ENCODE assay signal across 8 cellular contexts in genomic region chr15:90001062-90001682, GRCh38. TPM values are rescaled to one million over a fixed set of nuclear protein-coding genes. Genes with fewer than 3 reads are reported as not detected.
A peak's percentile ranks its signal among the peaks of the same experiment; 100 is the strongest.
DNase-seq lines count a peak whose midpoint lies in the region; ATAC-seq and TF ChIP-seq lines count a peak whose summit lies in the region.

ZNF710 (plus strand) TSS chr15:90001324; CDS start chr15:90067138, 65,814 bp downstream.

- CTCF ChIA-PET in AG04449 (lab: Yijun Ruan, JAX) = no interaction called here
- CTCF ChIA-PET in T-cell (lab: Charles Lee) = no interaction called here

- H3K4me1 Mint-ChIP-seq in T-cell = peaks cover 44 to 49% (median 47%) of the 10 kb centered on the region in 3 donors

- peak; percentile 48 to 60 (median 52) for ATAC-seq in T-cell (replicated peaks in 1 of 4)

- H3K4me3 ChIP-seq in AG04449 (ENCODE audit: low read depth, low read length) (peak within 1 kb of the TSS; percentile 64), GM12875 (ENCODE audit: low read depth, low read length) (peak within 1 kb of the TSS; percentile 77), skeletal muscle cell (ENCODE audit: low read depth, low read length) (peak within 1 kb of the TSS; percentile 68)

- peak within 1 kb of the TSS; percentile 92 to 96 (median 95) for H3K4me3 Mint-ChIP-seq in T-cell

- DNase-seq in AG04449 (ENCODE audit: low read depth, low spot score) (no peak), HuH-7 (ENCODE audit: low spot score) (peak; percentile 74), T-cell (peak in 12 of 34 experiments; percentile 5 to 34 (median 24)), cerebellar cortex (ENCODE audit: low spot score) (peak; percentile 71), iris pigment epithelial cell (ENCODE audit: low read depth) (peak; percentile 65), skeletal muscle cell (ENCODE audit: low read depth) (no peak), DMS153 treated with DMSO at 0.1 percent for 48 hours (lab: John Stamatoyannopoulos, UW; ENCODE audit: unreplicated experiment) (no peak)

- no peaks in the 10 kb centered on the region for H3K27me3 Mint-ChIP-seq in T-cell

- POLR2A ChIA-PET in AG04449 (lab: Yijun Ruan, JAX) = no interaction called here
- POLR2A ChIA-PET in T-cell (lab: Charles Lee) = interaction anchor here (0.6 to 1.0 kb wide), 2 partner anchors 102 to 919 kb away, joined by 3 to 5 read pairs; no protein-coding TSS in a partner anchor

- no peaks in the 10 kb centered on the region for H3K9me3 Mint-ChIP-seq in T-cell

- peak within 1 kb of the TSS; percentile 95 for H3K27ac Mint-ChIP-seq in T-cell

- no peaks in the 10 kb centered on the region for H3K36me3 Mint-ChIP-seq in T-cell

- no peak for TF ChIP-seq CTCF in AG04449 (IDR thresholded peaks at IDR 0.05; ENCODE audit: insufficient read depth, low read length, missing control alignments)
- no peak for TF ChIP-seq CTCF in GM12875 (IDR thresholded peaks at IDR 0.05; ENCODE audit: borderline replicate concordance, insufficient read depth, low read depth, low read length)

RNA-seq across cellular contexts. Expression of gene ZNF710, which starts in this region (rescaled TPM):
- total RNA-seq in T-cell = 10 to 100 TPM; 11.8 to 21.2 (median 17.7) TPM

Comparison
In these comparisons a context has a peak if more than half of its experiments do, and no peak if none do; other contexts are left out.
1. DNase-seq: peak in HuH-7 (single experiment), cerebellar cortex (single experiment) and iris pigment epithelial cell (single experiment); none in AG04449 (single experiment), skeletal muscle cell (single experiment) and DMS153 treated with DMSO at 0.1 percent for 48 hours (single experiment).
2. Peak in every context shown above with its lines, with median percentiles within 50 percentile points of each other: H3K4me3 ChIP-seq.